In genomic region chr9:95268681-95269080, GRCh38 we compare ENCODE assay signal across 8 cellular contexts. TPM values are rescaled to one million over a fixed set of nuclear protein-coding genes. Genes with fewer than 3 reads are reported as not detected.
DNase-seq lines count a peak whose midpoint lies in the region; ATAC-seq and TF ChIP-seq lines count a peak whose summit lies in the region.

No MANE protein-coding gene starts in this region.

- TF ChIP-seq POLR2A in tibial nerve (IDR thresholded peaks at IDR 0.05) (no peak), lower leg skin (IDR thresholded peaks at IDR 0.05) (no peak)

- TF ChIP-seq EP300 in tibial nerve (IDR thresholded peaks at IDR 0.05): no peak

- no peak overlapping the region for H2AFZ ChIP-seq in Loucy (ENCODE audit: low read length)

- H3K4me3 ChIP-seq in Loucy (ENCODE audit: low read length, poor library complexity, severe bottlenecking): no peak overlapping the region
- H3K4me3 ChIP-seq in heart right ventricle: no peak overlapping the region
- no peak overlapping the region for H3K4me3 ChIP-seq in tibial nerve
- H3K4me3 ChIP-seq in lower leg skin (ENCODE audit: low read depth, poor library complexity, severe bottlenecking): no peak overlapping the region

- WGBS in heart right ventricle, 2 donors: 28 to 33% methylated on average over 2 of the region's 2 CpGs
- 37 to 57% methylated on average over 2 of the region's 2 CpGs for WGBS in tibial nerve, 2 donors
- 43 to 54% methylated on average over 2 of the region's 2 CpGs for WGBS in lower leg skin, 2 donors

- H3K27me3 ChIP-seq in Loucy (ENCODE audit: insufficient read depth, low read length, poor library complexity, severe bottlenecking) (no peaks in the 10 kb centered on the region), heart right ventricle (no peaks in the 10 kb centered on the region), tibial nerve (no peaks in the 10 kb centered on the region)

- H3K9me3 ChIP-seq in Loucy (ENCODE audit: insufficient read depth, low read depth, low read length): no peaks in the 10 kb centered on the region
- no peaks in the 10 kb centered on the region for H3K9me3 ChIP-seq in heart right ventricle
- H3K9me3 ChIP-seq in tibial nerve: no peaks in the 10 kb centered on the region

- no peak overlapping the region for H3K27ac ChIP-seq in heart right ventricle
- no peak overlapping the region for H3K27ac ChIP-seq in tibial nerve

- H3K36me3 ChIP-seq in Loucy (ENCODE audit: insufficient read depth, low read length): no peaks in the 10 kb centered on the region
- no peaks in the 10 kb centered on the region for H3K36me3 ChIP-seq in heart right ventricle
- no peaks in the 10 kb centered on the region for H3K36me3 ChIP-seq in tibial nerve

- H3K9ac ChIP-seq in Loucy (ENCODE audit: low read depth, low read length, poor library complexity, severe bottlenecking): no peak overlapping the region

- H3F3A ChIP-seq in Loucy (ENCODE audit: low read depth): no peaks in the 10 kb centered on the region

- TF ChIP-seq CTCF in Loucy (conservative IDR thresholded peaks at IDR 0.05; ENCODE audit: low read length): peak; percentile 77
- TF ChIP-seq CTCF in heart right ventricle (IDR thresholded peaks at IDR 0.05): peak in 7 of 9 donors; percentile 29 to 63 (median 49)
- TF ChIP-seq CTCF in tibial nerve (IDR thresholded peaks at IDR 0.05): peak in 3 of 5 experiments; percentile 18 to 43 (median 25)
- TF ChIP-seq CTCF in lower leg skin (IDR thresholded peaks at IDR 0.05): no peak

- intact Hi-C loops in heart right ventricle (cut with DNase I): loop anchor here in 2 of 10 donors (10.0 kb wide), 2 partner anchors 584 to 594 kb away; no protein-coding TSS in a partner anchor
- intact Hi-C loops in lower leg skin (cut with DNase I; ENCODE audit: low total_unique reads): no loop called here

- H3K4me2 ChIP-seq in Loucy (ENCODE audit: low read depth, low read length, poor library complexity, severe bottlenecking): no peak overlapping the region

- H3K79me2 ChIP-seq in Loucy (ENCODE audit: insufficient read depth, low read length): peaks cover 23% of the 10 kb centered on the region; the same call in 1 of the 2 replicates

- H3K9me2 ChIP-seq in Loucy (replicated peaks; ENCODE audit: low read depth, low read length): no peaks in the 10 kb centered on the region

- H3K4me1 ChIP-seq in Loucy (ENCODE audit: insufficient read depth, low read length, poor library complexity, severe bottlenecking) (peaks cover 40% of the 10 kb centered on the region), heart right ventricle (no peaks in the 10 kb centered on the region), tibial nerve (peaks cover 0 to 10% (median 4%) of the 10 kb centered on the region in 4 donors)

- ATAC-seq in heart right ventricle (peak in 6 of 8 donors; percentile 61 to 76 (median 72)), HG03025 (IDR thresholded peaks at IDR 0.05; ENCODE audit: low FRiP score, unreplicated experiment) (no peak), HG03442 (IDR thresholded peaks at IDR 0.05; ENCODE audit: unreplicated experiment) (no peak)

- DNase-seq in ELF-1 (ENCODE audit: low read depth, low spot score): peak; percentile 84
- peak; percentile 83 for DNase-seq in SK-N-DZ (ENCODE audit: low spot score)
- DNase-seq in heart right ventricle: peak in 1 of 2 donors; percentile 22
- no peak for DNase-seq in tibial nerve (ENCODE audit: low spot score in 2 of 2)
- no peak for DNase-seq in lower leg skin (ENCODE audit: low spot score in 2 of 2)

- no peaks in the 10 kb centered on the region for H4K20me1 ChIP-seq in Loucy (ENCODE audit: insufficient read depth, low read length, poor library complexity, severe bottlenecking)

RNA-seq across cellular contexts. Expression of gene FANCC, which starts 48.8 kb away (rescaled TPM):
- polyA plus RNA-seq in SK-N-DZ (2014; cell fraction: cytosol; rRNA removed): 7.5 and 14.5 TPM in 2 replicates
- polyA plus RNA-seq in SK-N-DZ (2014; cell fraction: nucleus; rRNA removed): 13.0 and 24.7 TPM in 2 replicates
- total RNA-seq in heart right ventricle (1 to 10 TPM; 3.1 to 6.8 (median 4.7) TPM), tibial nerve (10 to 100 TPM in 2 of 4 donors, 1 to 10 TPM in 2; 6.5 to 12.6 (median 10.2) TPM), lower leg skin (10 to 100 TPM in 1 of 4 donors, 1 to 10 TPM in 3; 6.7 to 10.2 (median 8.1) TPM)
- 1 to 10 TPM; 2.9 to 3.9 TPM for polyA plus RNA-seq in heart right ventricle

Comparison
In these comparisons a context has a peak if more than half of its experiments do, and no peak if none do; other contexts are left out.
1. DNase-seq: peak in ELF-1 (single experiment) and SK-N-DZ (single experiment); none in tibial nerve (0 of 2) and lower leg skin (0 of 2).
2. CTCF ChIP-seq: peak in Loucy (single experiment), heart right ventricle (7 of 9) and tibial nerve (3 of 5); none in lower leg skin (0 of 3).
3. ATAC-seq: peak in heart right ventricle (6 of 8); none in HG03025 (single experiment) and HG03442 (single experiment).